In genomic region chr11:47183969-47184368, GRCh38 we compare ENCODE assay signal across 16 cellular contexts. TPM values are rescaled to one million over a fixed set of nuclear protein-coding genes. Genes with fewer than 3 reads are reported as not detected.
DNase-seq lines count a peak whose midpoint lies in the region; ATAC-seq and TF ChIP-seq lines count a peak whose summit lies in the region.
"Had no signal": no experiment of that assay in that cellular context is flagged by ENCODE, and none has a peak within 500 bp of the region (broad histone marks: within the 10 kb centered on the region; RNA-seq: fewer than 3 reads in every experiment).

No MANE protein-coding gene starts in this region.

- CTCF ChIA-PET in naive thymus-derived CD4-positive, alpha-beta T cell (lab: Charles Lee): interaction anchor here (0.5 kb wide), 1 partner anchor 10 kb away, joined by 3 read pairs; no protein-coding TSS in a partner anchor

- no peaks in the 10 kb centered on the region for H3K9me3 Mint-ChIP-seq in IgD-negative memory B cell
- no peaks in the 10 kb centered on the region for H3K9me3 Mint-ChIP-seq in brain
- peaks cover 0 to 2% (median 0%) of the 10 kb centered on the region in 11 donors for H3K9me3 Mint-ChIP-seq in naive thymus-derived CD4-positive, alpha-beta T cell
- H3K9me3 Mint-ChIP-seq: activated T-helper 17 cell treated with anti-CD3 and anti-CD28 coated beads, Interleukin-2, amount 50 U/mL, for 72 hours; memory B cell had no signal

- peaks cover 3% of the 10 kb centered on the region for H3K36me3 ChIP-seq in lower lobe of right lung
- H3K36me3 ChIP-seq in stomach: peaks cover 11 to 35% (median 18%) of the 10 kb centered on the region in 4 donors
- H3K36me3 ChIP-seq in naive thymus-derived CD4-positive, alpha-beta T cell (ENCODE audit: control insufficient read depth in 2 of 3, insufficient read depth in 3 of 3, low read length in 3 of 3): no peaks in the 10 kb centered on the region

- H3K4me3 ChIP-seq in lower lobe of right lung (peak overlapping the region; percentile 76), stomach (peak overlapping the region in 1 of 4 donors; percentile 90)
- no peak overlapping the region for H3K4me3 ChIP-seq in naive thymus-derived CD4-positive, alpha-beta T cell (ENCODE audit: low read length)

- DNase-seq in lower lobe of right lung (no peak), stomach (no peak), COR-L47 (lab: John Stamatoyannopoulos, UW) (no peak), GM10266 (ENCODE audit: extremely low spot score) (no peak), CD1c-positive myeloid dendritic cell (ENCODE audit: extremely low spot score) (no peak)
- DNase-seq in naive thymus-derived CD4-positive, alpha-beta T cell: no peak
- DNase-seq: activated CD4-positive, alpha-beta T cell treated with anti-CD3 and anti-CD28 coated beads, Interleukin-2, amount 50 U/mL, for 48 hours; KBM-7; NCI-H1436; NCI-H526; RPMI8226; stimulated activated CD4-positive, alpha-beta T cell treated with anti-CD3 and anti-CD28 coated beads, Interleukin-2, amount 100 ng/mL, for 48 hours had no signal

- H3K27ac Mint-ChIP-seq in IgD-negative memory B cell (peak overlapping the region in 1 of 3 donors; percentile 43), brain (peak overlapping the region in 4 of 5 experiments; percentile 14 to 81 (median 58))
- H3K27ac Mint-ChIP-seq in naive thymus-derived CD4-positive, alpha-beta T cell: no peak overlapping the region
- H3K27ac Mint-ChIP-seq: activated T-helper 17 cell treated with anti-CD3 and anti-CD28 coated beads, Interleukin-2, amount 50 U/mL, for 72 hours; memory B cell had no signal

- no peak for TF ChIP-seq CTCF in brain (conservative IDR thresholded peaks at IDR 0.05)
- TF ChIP-seq CTCF in lower lobe of right lung (IDR thresholded peaks at IDR 0.05): no peak
- no peak for TF ChIP-seq CTCF in stomach (IDR thresholded peaks at IDR 0.05)
- no peak for TF ChIP-seq CTCF in GM10266 (IDR thresholded peaks at IDR 0.05; ENCODE audit: control insufficient read depth, insufficient read depth, low read depth, missing control alignments)

- POLR2A ChIA-PET in naive thymus-derived CD4-positive, alpha-beta T cell (lab: Charles Lee): no interaction called here

- intact Hi-C loops in lower lobe of right lung (cut with DNase I): no loop called here
- intact Hi-C loops in stomach (cut with DNase I; ENCODE audit: low total_unique reads): loop anchor here (10.0 kb wide), 1 partner anchor 81 kb away; no protein-coding TSS in a partner anchor
- intact Hi-C loops in naive thymus-derived CD4-positive, alpha-beta T cell (cut with micrococcal nuclease): no loop called here

- WGBS in stomach, 5 donors: 45 to 71% (median 67%) methylated on average over 7 of the region's 7 CpGs

- no peaks in the 10 kb centered on the region for H3K36me3 Mint-ChIP-seq in IgD-negative memory B cell
- no peaks in the 10 kb centered on the region for H3K36me3 Mint-ChIP-seq in brain
- H3K36me3 Mint-ChIP-seq in naive thymus-derived CD4-positive, alpha-beta T cell: no peaks in the 10 kb centered on the region
- H3K36me3 Mint-ChIP-seq: memory B cell had no signal

- peak overlapping the region; percentile 83 for H3K27ac ChIP-seq in lower lobe of right lung
- peak overlapping the region; percentile 1 to 97 (median 90) for H3K27ac ChIP-seq in stomach
- no peak overlapping the region for H3K27ac ChIP-seq in naive thymus-derived CD4-positive, alpha-beta T cell (ENCODE audit: low read depth, low read length)

- H3K9me3 ChIP-seq in lower lobe of right lung (no peaks in the 10 kb centered on the region), stomach (no peaks in the 10 kb centered on the region)
- H3K9me3 ChIP-seq in naive thymus-derived CD4-positive, alpha-beta T cell (ENCODE audit: control insufficient read depth in 2 of 3, low read length in 3 of 3): no peaks in the 10 kb centered on the region

- no peak for TF ChIP-seq POLR2A in stomach (IDR thresholded peaks at IDR 0.05)

- H3K4me3 Mint-ChIP-seq in IgD-negative memory B cell: peak overlapping the region in 3 of 4 donors; percentile 27 to 69 (median 57)
- H3K4me3 Mint-ChIP-seq in brain: peak overlapping the region in 4 of 5 experiments; percentile 26 to 83 (median 54)
- peak overlapping the region in 2 of 10 donors; percentile 9 to 42 for H3K4me3 Mint-ChIP-seq in naive thymus-derived CD4-positive, alpha-beta T cell

- H3K27me3 ChIP-seq in lower lobe of right lung (ENCODE audit: low read depth) (peaks cover 22% of the 10 kb centered on the region), stomach (peaks cover 0 to 34% (median 5%) of the 10 kb centered on the region in 3 donors)
- H3K27me3 ChIP-seq in naive thymus-derived CD4-positive, alpha-beta T cell (ENCODE audit: control insufficient read depth in 2 of 2, insufficient read depth in 2 of 2, low read length in 2 of 2): peaks cover 0 to 14% of the 10 kb centered on the region in 2 donors

- peaks cover 24% of the 10 kb centered on the region for H3K27me3 Mint-ChIP-seq in IgD-negative memory B cell
- H3K27me3 Mint-ChIP-seq in brain: peaks cover 41% of the 10 kb centered on the region
- peaks cover 4 to 28% (median 9%) of the 10 kb centered on the region in 5 donors for H3K27me3 Mint-ChIP-seq in naive thymus-derived CD4-positive, alpha-beta T cell

- H3K4me1 ChIP-seq in lower lobe of right lung (peaks cover 28% of the 10 kb centered on the region), stomach (peaks cover 31 to 73% (median 58%) of the 10 kb centered on the region in 4 donors)
- H3K4me1 ChIP-seq in naive thymus-derived CD4-positive, alpha-beta T cell (ENCODE audit: control insufficient read depth in 2 of 2, insufficient read depth in 2 of 2, low read length in 2 of 2): peaks cover 7 to 12% of the 10 kb centered on the region in 2 donors

- peaks cover 5 to 10% (median 5%) of the 10 kb centered on the region in 3 donors for H3K4me1 Mint-ChIP-seq in IgD-negative memory B cell
- H3K4me1 Mint-ChIP-seq in brain: peaks cover 30% of the 10 kb centered on the region
- H3K4me1 Mint-ChIP-seq in naive thymus-derived CD4-positive, alpha-beta T cell: peaks cover 0 to 13% (median 11%) of the 10 kb centered on the region in 7 donors
- H3K4me1 Mint-ChIP-seq: activated T-helper 17 cell treated with anti-CD3 and anti-CD28 coated beads, Interleukin-2, amount 50 U/mL, for 72 hours had no signal

- TF ChIP-seq EP300 in stomach (IDR thresholded peaks at IDR 0.05): no peak

- ATAC-seq in lower lobe of right lung: no peak
- no peak for ATAC-seq in naive thymus-derived CD4-positive, alpha-beta T cell
- ATAC-seq: activated T-helper 17 cell treated with anti-CD3 and anti-CD28 coated beads, Interleukin-2, amount 50 U/mL, for 72 hours had no signal

RNA-seq across cellular contexts. Expression of gene PACSIN3, which starts 2.3 kb away (rescaled TPM):
- not detected for polyA plus RNA-seq in IgD-negative memory B cell
- polyA plus RNA-seq in brain (ENCODE audit: insufficient read depth, low read depth, low replicate concordance): 14.3 TPM
- total RNA-seq in lower lobe of right lung: 28.6 TPM
- total RNA-seq in stomach: 10 to 100 TPM in 3 of 5 donors, 1 to 10 TPM in 2; 6.4 to 38.4 (median 21.3) TPM
- 10 to 100 TPM; 19.6 to 59.0 (median 30.8) TPM for polyA plus RNA-seq in stomach
- 1 to 10 TPM in 1 of 5 experiments, under 1 TPM in 1, not detected in 3; 0.34 to 4.3 TPM for total RNA-seq in naive thymus-derived CD4-positive, alpha-beta T cell
- under 1 TPM in 1 of 2 donors, not detected in 1; 0.82 TPM for polyA plus RNA-seq in naive thymus-derived CD4-positive, alpha-beta T cell

RNA-seq across cellular contexts. Expression of gene ARFGAP2, which starts 7.3 kb away (rescaled TPM):
- polyA plus RNA-seq in IgD-negative memory B cell: 98.6 TPM
- 59.4 TPM for polyA plus RNA-seq in brain (ENCODE audit: insufficient read depth, low read depth, low replicate concordance)
- 90.9 TPM for total RNA-seq in lower lobe of right lung
- 100 to 1,000 TPM in 3 of 5 donors, 10 to 100 TPM in 2; 85.8 to 398 (median 121) TPM for total RNA-seq in stomach
- 10 to 100 TPM; 45.8 to 69.7 (median 54.7) TPM for polyA plus RNA-seq in stomach
- total RNA-seq in naive thymus-derived CD4-positive, alpha-beta T cell: 100 to 1,000 TPM; 107 to 220 (median 155) TPM
- 100 to 1,000 TPM; 117 to 121 TPM for polyA plus RNA-seq in naive thymus-derived CD4-positive, alpha-beta T cell

RNA-seq across cellular contexts. Expression of gene DDB2, which starts 30.8 kb away (rescaled TPM):
- polyA plus RNA-seq in IgD-negative memory B cell (30.6 TPM), brain (ENCODE audit: insufficient read depth, low read depth, low replicate concordance) (16.2 TPM), stomach (10 to 100 TPM; 18.2 to 64.6 (median 35.0) TPM)
- total RNA-seq in lower lobe of right lung (37.5 TPM), stomach (10 to 100 TPM; 16.3 to 63.0 (median 26.7) TPM)
- 100 to 1,000 TPM in 2 of 5 experiments, 10 to 100 TPM in 3; 65.4 to 135 (median 93.4) TPM for total RNA-seq in naive thymus-derived CD4-positive, alpha-beta T cell
- 10 to 100 TPM; 32.9 to 35.4 TPM for polyA plus RNA-seq in naive thymus-derived CD4-positive, alpha-beta T cell

Comparison
In these comparisons a context has a peak if more than half of its experiments do, and no peak if none do; other contexts are left out.
1. H3K27ac Mint-ChIP-seq: peak in brain (4 of 5); none in naive thymus-derived CD4-positive, alpha-beta T cell (0 of 9).